21 cellular contexts compared by ENCODE assay signal in genomic region chr2:132977812-132978529, GRCh38.
DNase-seq lines count a peak whose midpoint lies in the region; ATAC-seq and TF ChIP-seq lines count a peak whose summit lies in the region.
"Had no signal": no experiment of that assay in that cellular context is flagged by ENCODE, and none has a peak within 500 bp of the region (broad histone marks: within the 10 kb centered on the region; RNA-seq: fewer than 3 reads in every experiment).

No MANE protein-coding gene starts in this region.

- no peaks in the 10 kb centered on the region for H3K9me3 ChIP-seq in SK-N-MC (ENCODE audit: low read depth, low read length)
- H3K9me3 ChIP-seq: BLaER1, colonic mucosa, heart right ventricle, mucosa of descending colon had no signal

- no peak overlapping the region for H3K27ac Mint-ChIP-seq in naive thymus-derived CD8-positive, alpha-beta T cell
- H3K27ac Mint-ChIP-seq: activated CD8-positive, alpha-beta T cell treated with anti-CD3 and anti-CD28 coated beads, Interleukin-2, amount 10 ng/mL, durations not matched to agents 7 days and 5 days; activated T-helper 2 cell treated with anti-CD3 and anti-CD28 coated beads, Interferon-gamma antibody, Interleukin-2, Interleukin-4, amounts not matched to agents 10 μg/mL and 5 μg/mL and 100 μg/mL, durations not matched to agents 14 hours and 24 hours and 36 hours had no signal

- ATAC-seq in HG03520 (IDR thresholded peaks at IDR 0.05; ENCODE audit: unreplicated experiment): no peak
- ATAC-seq in GM18907 (IDR thresholded peaks at IDR 0.05; ENCODE audit: unreplicated experiment): no peak
- no peak for ATAC-seq in naive thymus-derived CD8-positive, alpha-beta T cell
- ATAC-seq: activated CD8-positive, alpha-beta T cell treated with anti-CD3 and anti-CD28 coated beads, Interleukin-2, amount 10 ng/mL, durations not matched to agents 7 days and 5 days; heart right ventricle; mucosa of descending colon; right cardiac atrium had no signal

- no peak overlapping the region for H3K9ac ChIP-seq in SK-N-MC (ENCODE audit: insufficient read length)
- H3K9ac ChIP-seq: BLaER1, KMS-11 had no signal

- H3K4me3 ChIP-seq in SK-N-MC (no peak overlapping the region), epithelial cell of esophagus (ENCODE audit: low read length) (no peak overlapping the region)
- H3K4me3 ChIP-seq: BLaER1, colonic mucosa, heart right ventricle, mucosa of descending colon had no signal

- H3K4me1 Mint-ChIP-seq in naive thymus-derived CD8-positive, alpha-beta T cell: peaks cover 0 to 2% (median 0%) of the 10 kb centered on the region in 4 donors

- no peaks in the 10 kb centered on the region for H3K36me3 ChIP-seq in SK-N-MC (ENCODE audit: insufficient read depth, low read length)
- H3K36me3 ChIP-seq: BLaER1, colonic mucosa, heart right ventricle had no signal

- no peak overlapping the region for H3K4me3 Mint-ChIP-seq in naive thymus-derived CD8-positive, alpha-beta T cell
- H3K4me3 Mint-ChIP-seq: activated CD8-positive, alpha-beta T cell treated with anti-CD3 and anti-CD28 coated beads, Interleukin-2, amount 10 ng/mL, durations not matched to agents 7 days and 5 days had no signal

- H3K27ac ChIP-seq in SK-N-MC: peak overlapping the region; percentile 35; the same call in 1 of the 2 replicates
- H3K27ac ChIP-seq: BLaER1, colonic mucosa, epithelial cell of prostate, heart right ventricle, KMS-11 had no signal

- POLR2A ChIA-PET in naive thymus-derived CD8-positive, alpha-beta T cell (lab: Charles Lee): no interaction called here

- peaks cover 0 to 6% (median 0%) of the 10 kb centered on the region in 5 donors for H3K27me3 Mint-ChIP-seq in naive thymus-derived CD8-positive, alpha-beta T cell

- DNase-seq in EL (peak; percentile 63), SK-N-MC (ENCODE audit: low read depth, low spot score) (peak; percentile 37), epithelial cell of esophagus (ENCODE audit: low read depth) (peak; percentile 4), renal cortical epithelial cell (ENCODE audit: low read depth) (peak; percentile 19), hippocampal formation (lab: John Stamatoyannopoulos, UW) (no peak)
- DNase-seq in naive thymus-derived CD8-positive, alpha-beta T cell: no peak
- DNase-seq: activated CD8-positive, alpha-beta T cell treated with anti-CD3 and anti-CD28 coated beads, Interleukin-2, amount 10 ng/mL, durations not matched to agents 7 days and 5 days; colonic mucosa; DMS 273 treated with DMSO at 0.1 percent for 48 hours; heart right ventricle; NCI-H1417 treated with DMSO at 0.1 percent for 48 hours; NCI-H226; right cardiac atrium; T-helper 1 cell had no signal

- peaks cover 0 to 20% (median 2%) of the 10 kb centered on the region in 9 donors for H3K9me3 Mint-ChIP-seq in naive thymus-derived CD8-positive, alpha-beta T cell
- H3K9me3 Mint-ChIP-seq: activated T-helper 2 cell treated with anti-CD3 and anti-CD28 coated beads, Interferon-gamma antibody, Interleukin-2, Interleukin-4, amounts not matched to agents 10 μg/mL and 5 μg/mL and 100 μg/mL, durations not matched to agents 14 hours and 24 hours and 36 hours had no signal

- H3K36me3 Mint-ChIP-seq in naive thymus-derived CD8-positive, alpha-beta T cell: no peaks in the 10 kb centered on the region

- TF ChIP-seq CTCF in epithelial cell of esophagus (IDR thresholded peaks at IDR 0.05; ENCODE audit: insufficient read depth, low read depth, low read length, missing control alignments): no peak

Comparison
In these comparisons a context has a peak if more than half of its experiments do, and no peak if none do; other contexts are left out.
1. DNase-seq: peak in EL (single experiment), SK-N-MC (single experiment), epithelial cell of esophagus (single experiment) and renal cortical epithelial cell (single experiment); none in naive thymus-derived CD8-positive, alpha-beta T cell (0 of 10) and hippocampal formation (0 of 2).